27 cellular contexts compared by ENCODE assay signal in genomic region chr5:145104106-145104505, GRCh38.
"Had no signal": no experiment of that assay in that cellular context is flagged by ENCODE, and none has a peak within 500 bp of the region (broad histone marks: within the 10 kb centered on the region; RNA-seq: fewer than 3 reads in every experiment).

No MANE protein-coding gene starts in this region.

- H3K36me3 Mint-ChIP-seq: mesothelial cell of epicardium; naive B cell; natural killer cell; neural progenitor cell; stimulated activated effector memory CD8-positive, alpha-beta T cell treated with anti-CD3 and anti-CD28 coated beads, Interleukin-12 subunit alpha, Interleukin-12 subunit beta, amount 100 ng/mL, for 72 hours had no signal

- H3K9me3 Mint-ChIP-seq: mesothelial cell of epicardium, nephron progenitor cell, neural progenitor cell had no signal

- H3K4me2 ChIP-seq: neural progenitor cell had no signal

- ATAC-seq: natural killer cell; right lobe of liver; stimulated activated effector memory CD8-positive, alpha-beta T cell treated with anti-CD3 and anti-CD28 coated beads, Interleukin-12 subunit alpha, Interleukin-12 subunit beta, amount 100 ng/mL, for 72 hours; upper lobe of right lung had no signal

- H3K36me3 ChIP-seq: left ventricle myocardium inferior, neural progenitor cell, neutrophil, ovary, right atrium auricular region, right lobe of liver, spleen, suprapubic skin, thoracic aorta, tibial artery, upper lobe of right lung had no signal

- H3K27me3 ChIP-seq: neural progenitor cell, neutrophil, ovary, right atrium auricular region, right lobe of liver, spleen, suprapubic skin, tibial artery, upper lobe of right lung had no signal

- H3K4me3 Mint-ChIP-seq: mesothelial cell of epicardium; naive B cell; natural killer cell; nephron progenitor cell; neural progenitor cell; stimulated activated effector memory CD8-positive, alpha-beta T cell treated with anti-CD3 and anti-CD28 coated beads, Interleukin-12 subunit alpha, Interleukin-12 subunit beta, amount 100 ng/mL, for 72 hours; stimulated activated naive CD8-positive, alpha-beta T cell treated with anti-CD3 and anti-CD28 coated beads, Interleukin-15, Interleukin-2, amounts not matched to agents 100 ng/mL and 50 ng/mL, for 24 hours had no signal

- H3K4me3 ChIP-seq: left ventricle myocardium inferior, lung, neural progenitor cell, ovary, right atrium auricular region, right lobe of liver, skin epidermis, spleen, suprapubic skin, thoracic aorta, tibial artery, upper lobe of right lung had no signal

- H3K4me1 Mint-ChIP-seq: mesothelial cell of epicardium; naive B cell; natural killer cell; stimulated activated effector memory CD8-positive, alpha-beta T cell treated with anti-CD3 and anti-CD28 coated beads, Interleukin-12 subunit alpha, Interleukin-12 subunit beta, amount 100 ng/mL, for 72 hours had no signal

- H3K27me3 Mint-ChIP-seq: progenitor cell of endocrine pancreas; stimulated activated naive CD8-positive, alpha-beta T cell treated with anti-CD3 and anti-CD28 coated beads, Interleukin-15, Interleukin-2, amounts not matched to agents 100 ng/mL and 50 ng/mL, for 24 hours had no signal

- DNase-seq: islet precursor cell; left ventricle myocardium inferior; mesendoderm; naive B cell; natural killer cell; nephron progenitor cell; occipital lobe; ovary; right lobe of liver; spleen; stimulated activated CD4-positive, alpha-beta T cell treated with anti-CD3 and anti-CD28 coated beads, Interleukin-4, amount 100 ng/mL, for 24 hours; stimulated activated naive CD4-positive, alpha-beta T cell; tibial artery; trophoblast cell; upper lobe of right lung had no signal

- H3K9ac ChIP-seq: neural progenitor cell had no signal

- H3K27ac ChIP-seq: left ventricle myocardium inferior, neural progenitor cell, neutrophil, ovary, right atrium auricular region, right lobe of liver, skin epidermis, spleen, suprapubic skin, thoracic aorta, tibial artery, upper lobe of right lung had no signal

- H3K27ac Mint-ChIP-seq: mesothelial cell of epicardium; naive B cell; natural killer cell; nephron progenitor cell; neural progenitor cell; progenitor cell of endocrine pancreas; stimulated activated effector memory CD8-positive, alpha-beta T cell treated with anti-CD3 and anti-CD28 coated beads, Interleukin-12 subunit alpha, Interleukin-12 subunit beta, amount 100 ng/mL, for 72 hours; stimulated activated naive CD8-positive, alpha-beta T cell treated with anti-CD3 and anti-CD28 coated beads, Interleukin-15, Interleukin-2, amounts not matched to agents 100 ng/mL and 50 ng/mL, for 24 hours had no signal

- H3K4me1 ChIP-seq: left ventricle myocardium inferior, right atrium auricular region, right lobe of liver, spleen, suprapubic skin, upper lobe of right lung had no signal

- FAIRE-seq: urothelium cell line had no signal

- H3K9me3 ChIP-seq: neutrophil, ovary, right atrium auricular region, right lobe of liver, spleen, suprapubic skin, thoracic aorta, tibial artery, upper lobe of right lung had no signal
